Comparison of ENCODE assay signal across 5 cellular contexts in genomic region chr7:67907792-67908191, GRCh38.
"Had no signal": no experiment of that assay in that cellular context is flagged by ENCODE, and none has a peak within 500 bp of the region (broad histone marks: within the 10 kb centered on the region; RNA-seq: fewer than 3 reads in every experiment).

No MANE protein-coding gene starts in this region.

- DNase-seq: IMR-90, KBM-7 had no signal

- ATAC-seq: HepG2, K562 had no signal

- H3K27ac ChIP-seq: HL-60 had no signal

- H3K4me3 ChIP-seq: K562 had no signal
